Comparison of ENCODE assay signal across 20 cellular contexts in genomic region chr6:109164331-109164730, GRCh38.
DNase-seq lines count a peak whose midpoint lies in the region; ATAC-seq, FAIRE-seq and TF ChIP-seq lines count a peak whose summit lies in the region.
"Had no signal": no experiment of that assay in that cellular context is flagged by ENCODE, and none has a peak within 500 bp of the region (broad histone marks: within the 10 kb centered on the region; RNA-seq: fewer than 3 reads in every experiment).

No MANE protein-coding gene starts in this region.

- H3K27me3 ChIP-seq in mammary epithelial cell (ENCODE audit: insufficient read depth, low read length): no peaks in the 10 kb centered on the region
- H3K27me3 ChIP-seq in astrocyte (ENCODE audit: insufficient read depth, low read length): no peaks in the 10 kb centered on the region

- no peak for TF ChIP-seq CTCF in mammary epithelial cell (conservative IDR thresholded peaks at IDR 0.05 in 1 of 2, IDR thresholded peaks at IDR 0.05 in 1 of 2; ENCODE audit: extremely low read depth in 1 of 2, insufficient read depth in 1 of 2, low read depth in 1 of 2, low read length in 2 of 2)
- no peak for TF ChIP-seq CTCF in MCF 10A (IDR thresholded peaks at IDR 0.05; ENCODE audit: unreplicated experiment)
- TF ChIP-seq CTCF in astrocyte (IDR thresholded peaks at IDR 0.05; ENCODE audit: insufficient read depth, low read depth, low read length): no peak

- CTCF ChIA-PET in mammary epithelial cell (lab: Charles Lee; ENCODE audit: low non-redundant PET): no interaction called here
- CTCF ChIA-PET in MCF 10A (lab: Yijun Ruan, JAX): no interaction called here

- no peaks in the 10 kb centered on the region for H3K27me3 Mint-ChIP-seq in MCF 10A (ENCODE audit: insufficient read depth, unreplicated experiment)
- H3K27me3 Mint-ChIP-seq in astrocyte (ENCODE audit: low read depth, unreplicated experiment): no peaks in the 10 kb centered on the region
- H3K27me3 Mint-ChIP-seq: CD4-positive, alpha-beta T cell had no signal

- no peaks in the 10 kb centered on the region for H4K20me1 ChIP-seq in mammary epithelial cell (ENCODE audit: insufficient read depth, low read length)
- no peaks in the 10 kb centered on the region for H4K20me1 ChIP-seq in astrocyte (ENCODE audit: insufficient read depth, low read length)

- H3K27ac ChIP-seq in mammary epithelial cell (ENCODE audit: insufficient read depth, low read depth, low read length): no peak overlapping the region
- H3K27ac ChIP-seq in astrocyte (ENCODE audit: low read depth, low read length): no peak overlapping the region
- H3K27ac ChIP-seq: 22Rv1, A549, C4-2B had no signal

- H3K79me2 ChIP-seq in mammary epithelial cell (ENCODE audit: insufficient read depth, low read length) (no peaks in the 10 kb centered on the region), astrocyte (ENCODE audit: insufficient read depth, low read length) (no peaks in the 10 kb centered on the region)

- H3K4me2 ChIP-seq in mammary epithelial cell (ENCODE audit: insufficient read depth, low read depth, low read length) (no peak overlapping the region), astrocyte (ENCODE audit: low read length) (no peak overlapping the region)
- H3K4me2 ChIP-seq: A549, GM23338 had no signal

- POLR2A ChIA-PET in MCF 10A (lab: Yijun Ruan, JAX): interaction anchor here (0.8 to 2.0 kb wide), 3 partner anchors 10 to 70 kb away, joined by 3 to 6 read pairs (median 5); partner anchors contain the start of gene CEP57L1

- H3K9ac ChIP-seq in mammary epithelial cell (ENCODE audit: insufficient read depth, low read length) (no peak overlapping the region), astrocyte (ENCODE audit: low read length) (no peak overlapping the region)

- no peaks in the 10 kb centered on the region for H3K4me1 ChIP-seq in mammary epithelial cell (ENCODE audit: insufficient read depth, low read length)
- no peaks in the 10 kb centered on the region for H3K4me1 ChIP-seq in astrocyte (ENCODE audit: insufficient read depth, low read length)
- H3K4me1 ChIP-seq: A549, Caco-2 had no signal

- dilution Hi-C loops in mammary epithelial cell (cut with HindIII; ENCODE audit: low sequenced_read_pairs): no loop called here

- H3K36me3 Mint-ChIP-seq in MCF 10A (ENCODE audit: insufficient read depth, unreplicated experiment) (peaks cover 4% of the 10 kb centered on the region), astrocyte (ENCODE audit: low read depth, unreplicated experiment) (no peaks in the 10 kb centered on the region)

- H2AFZ ChIP-seq in mammary epithelial cell (ENCODE audit: low read depth, low read length) (no peak overlapping the region), astrocyte (ENCODE audit: low read depth, low read length) (no peak overlapping the region)
- H2AFZ ChIP-seq: GM23338 had no signal

- in situ Hi-C loops in mammary epithelial cell (cut with MboI; ENCODE audit: low sequenced_read_pairs in 2 of 2): no loop called here

- intact Hi-C loops in mammary epithelial cell (cut with micrococcal nuclease) (no loop called here), MCF 10A (cut with micrococcal nuclease) (no loop called here)

- H3K4me3 ChIP-seq in mammary epithelial cell (replicated peaks in 1 of 3; ENCODE audit: insufficient read depth in 1 of 3, low read depth in 2 of 3, low read length in 3 of 3): no peak overlapping the region
- no peak overlapping the region for H3K4me3 ChIP-seq in astrocyte (ENCODE audit: insufficient read depth, low read depth, low read length)
- H3K4me3 ChIP-seq: A549, GM23338 had no signal

- FAIRE-seq in astrocyte (lab: Jason Lieb, UNC): no peak
- FAIRE-seq: A549, D721Med, G401.6, GM12891, H54 had no signal

- BruUV-seq in mammary epithelial cell (replicated peaks; lab: Mats Ljungman, UMichigan): no TSS peak
- BruUV-seq in MCF 10A (replicated peaks; lab: Mats Ljungman, UMichigan): no TSS peak

- peak; percentile 9 for DNase-seq in mammary epithelial cell
- DNase-seq in MCF 10A (ENCODE audit: unreplicated experiment): no peak
- no peak for DNase-seq in astrocyte (ENCODE audit: low read depth)
- no peak for DNase-seq in kidney tubule cell (ENCODE audit: low spot score)
- DNase-seq: AML-193; Caco-2; CD4-positive, alpha-beta T cell; HCEC 1CT; HFFc6 had no signal

- H3K4me1 Mint-ChIP-seq in MCF 10A (ENCODE audit: insufficient read depth, unreplicated experiment) (peaks cover 4% of the 10 kb centered on the region), astrocyte (ENCODE audit: low read depth, unreplicated experiment) (peaks cover 12% of the 10 kb centered on the region)
- H3K4me1 Mint-ChIP-seq: GM23338 had no signal

- H3K9me3 ChIP-seq in mammary epithelial cell (replicated peaks; ENCODE audit: insufficient read depth, low read length) (no peaks in the 10 kb centered on the region), astrocyte (ENCODE audit: insufficient read depth, low read depth, low read length) (no peaks in the 10 kb centered on the region)
- H3K9me3 ChIP-seq: A549, Caco-2 had no signal

- no peaks in the 10 kb centered on the region for H3K9me3 Mint-ChIP-seq in MCF 10A (ENCODE audit: unreplicated experiment)
- no peaks in the 10 kb centered on the region for H3K9me3 Mint-ChIP-seq in astrocyte (ENCODE audit: unreplicated experiment)
- H3K9me3 Mint-ChIP-seq: CD4-positive, alpha-beta T cell; GM23338; HFFc6 had no signal

- H3K27ac Mint-ChIP-seq in MCF 10A (ENCODE audit: low read depth, unreplicated experiment) (no peak overlapping the region), astrocyte (ENCODE audit: unreplicated experiment) (peak overlapping the region; percentile 28)
- H3K27ac Mint-ChIP-seq: CD4-positive, alpha-beta T cell; GM23338; HFFc6 had no signal

- H3K36me3 ChIP-seq in mammary epithelial cell (ENCODE audit: insufficient read depth, low read length) (peaks cover 6% of the 10 kb centered on the region), astrocyte (ENCODE audit: insufficient read depth, low read length) (peaks cover 10% of the 10 kb centered on the region)

- no peak overlapping the region for H3K4me3 Mint-ChIP-seq in MCF 10A (ENCODE audit: unreplicated experiment)
- H3K4me3 Mint-ChIP-seq in astrocyte (ENCODE audit: unreplicated experiment): no peak overlapping the region
- H3K4me3 Mint-ChIP-seq: CD4-positive, alpha-beta T cell; GM23338; HFFc6 had no signal

- ATAC-seq in esophagus mucosa (peak; percentile 68), GM19023 (IDR thresholded peaks at IDR 0.05; ENCODE audit: unreplicated experiment) (no peak), HG02678 (IDR thresholded peaks at IDR 0.05; ENCODE audit: unreplicated experiment) (no peak)
- ATAC-seq: A549, GM23338 had no signal
